14 cellular contexts compared by ENCODE assay signal in the genomic region with DNA sequence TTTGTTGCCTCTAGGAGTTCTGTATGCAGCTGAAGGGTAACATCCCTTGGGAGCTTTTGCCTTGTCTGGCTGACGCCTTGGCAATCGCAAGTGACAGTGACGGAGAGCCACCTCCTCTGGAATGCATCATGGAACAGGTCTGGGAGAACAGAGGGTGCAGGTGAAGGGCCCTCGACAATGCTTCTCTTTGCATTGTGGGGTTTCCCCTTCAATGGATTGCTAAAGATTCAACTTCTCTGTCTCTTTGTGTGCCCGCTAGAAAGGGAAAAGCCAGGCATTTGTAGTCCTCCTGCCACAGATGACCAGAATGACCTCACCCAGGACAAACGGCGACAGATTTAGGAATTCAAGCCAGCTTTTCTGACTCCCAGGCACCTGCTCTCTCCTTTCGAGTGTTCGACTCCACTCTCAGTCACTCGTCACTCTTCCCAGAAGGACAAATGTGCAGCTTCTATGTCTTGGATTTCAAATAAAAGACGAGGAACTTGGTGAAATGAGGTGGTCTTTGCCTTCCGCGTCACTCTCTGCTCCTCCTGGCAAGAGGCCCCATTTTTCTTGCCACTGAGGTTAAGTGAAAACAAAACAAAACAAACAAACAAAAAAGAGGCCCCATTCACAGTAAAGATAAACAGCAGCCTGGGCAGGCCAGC. TPM values are rescaled to one million over a fixed set of nuclear protein-coding genes. Genes with fewer than 3 reads are reported as not detected.
A peak's percentile ranks its signal among the peaks of the same experiment; 100 is the strongest.
DNase-seq lines count a peak whose midpoint lies in the region; ATAC-seq and TF ChIP-seq lines count a peak whose summit lies in the region.
"Had no signal": no experiment of that assay in that cellular context is flagged by ENCODE, and none has a peak within 500 bp of the region (broad histone marks: within the 10 kb centered on the region; RNA-seq: fewer than 3 reads in every experiment).

No MANE protein-coding gene starts in this region.

- H3K36me3 ChIP-seq in mammary epithelial cell (ENCODE audit: insufficient read depth, low read length) = no peaks in the 10 kb centered on the region
- H3K36me3 ChIP-seq: SJSA1, thoracic aorta had no signal

- peaks cover 80% of the 10 kb centered on the region for H3K4me1 Mint-ChIP-seq in activated CD8-positive, alpha-beta T cell treated with anti-CD3 and anti-CD28 coated beads, Interleukin-2, amount 10 ng/mL, durations not matched to agents 7 days and 5 days (ENCODE audit: low read depth)
- peaks cover 26% of the 10 kb centered on the region for H3K4me1 Mint-ChIP-seq in dendritic cell treated with granulocyte-macrophage colony-stimulating factor and Interleukin-4, amounts not matched to agents 40 ng/mL and 50 ng/mL, for 4 days (ENCODE audit: low read depth)
- H3K4me1 Mint-ChIP-seq in stimulated activated memory B cell treated with anti-CD40 and anti-IgM and Interleukin-4, amounts not matched to agents 10 μg/mL and 1 μg/mL and 100 μg/mL, for 72 hours = peaks cover 56% of the 10 kb centered on the region
- no peaks in the 10 kb centered on the region for H3K4me1 Mint-ChIP-seq in MCF 10A (ENCODE audit: insufficient read depth, unreplicated experiment)

- POLR2A ChIA-PET in activated CD8-positive, alpha-beta T cell treated with anti-CD3 and anti-CD28 coated beads, Interleukin-2, amount 10 ng/mL, durations not matched to agents 7 days and 5 days (lab: Charles Lee) = interaction anchor here (0.5 to 3.3 kb wide), 4 partner anchors 10 to 222 kb away, joined by 3 to 35 read pairs (median 6); no protein-coding TSS in a partner anchor
- POLR2A ChIA-PET in MCF 10A (lab: Yijun Ruan, JAX) = interaction anchor here (1.0 kb wide), 1 partner anchor 60 kb away, joined by 3 read pairs; no protein-coding TSS in a partner anchor

- H3K4me3 ChIP-seq in mammary epithelial cell (replicated peaks in 1 of 3; ENCODE audit: insufficient read depth in 1 of 3, low read depth in 2 of 3, low read length in 3 of 3) = no peak overlapping the region
- H3K4me3 ChIP-seq: SJSA1, thoracic aorta had no signal

- in situ Hi-C loops in mammary epithelial cell (cut with MboI; ENCODE audit: low sequenced_read_pairs in 2 of 2) = no loop called here

- no peak overlapping the region for H3K9ac ChIP-seq in mammary epithelial cell (ENCODE audit: insufficient read depth, low read length)

- no TSS peak for BruUV-seq in mammary epithelial cell (replicated peaks; lab: Mats Ljungman, UMichigan)
- BruUV-seq in MCF 10A (replicated peaks; lab: Mats Ljungman, UMichigan) = no TSS peak

- H3K36me3 Mint-ChIP-seq in activated CD8-positive, alpha-beta T cell treated with anti-CD3 and anti-CD28 coated beads, Interleukin-2, amount 10 ng/mL, durations not matched to agents 7 days and 5 days (ENCODE audit: low read depth) = peaks cover 89% of the 10 kb centered on the region
- H3K36me3 Mint-ChIP-seq in dendritic cell treated with granulocyte-macrophage colony-stimulating factor and Interleukin-4, amounts not matched to agents 40 ng/mL and 50 ng/mL, for 4 days (ENCODE audit: low read depth) = no peaks in the 10 kb centered on the region
- H3K36me3 Mint-ChIP-seq in stimulated activated memory B cell treated with anti-CD40 and anti-IgM and Interleukin-4, amounts not matched to agents 10 μg/mL and 1 μg/mL and 100 μg/mL, for 72 hours = peaks cover 48% of the 10 kb centered on the region
- H3K36me3 Mint-ChIP-seq in MCF 10A (ENCODE audit: insufficient read depth, unreplicated experiment) = no peaks in the 10 kb centered on the region

- H2AFZ ChIP-seq in mammary epithelial cell (ENCODE audit: low read depth, low read length) = no peak overlapping the region

- no peaks in the 10 kb centered on the region for H3K27me3 ChIP-seq in mammary epithelial cell (ENCODE audit: insufficient read depth, low read length)

- peak; percentile 1 for DNase-seq in activated naive CD4-positive, alpha-beta T cell treated with Interleukin-2 at 50 U/mL for 16 hours
- no peak for DNase-seq in activated naive CD4-positive, alpha-beta T cell treated with anti-CD3 and anti-CD28 coated beads, Interleukin-2, amount 50 U/mL, for 16 hours
- DNase-seq in activated CD8-positive, alpha-beta T cell treated with anti-CD3 and anti-CD28 coated beads, Interleukin-2, amount 10 ng/mL, durations not matched to agents 7 days and 5 days = no peak
- DNase-seq in mammary epithelial cell (no peak), MCF 10A (ENCODE audit: unreplicated experiment) (no peak)
- DNase-seq: DMS153; hypothalamus; NCI-H146; stimulated activated CD4-positive, alpha-beta T cell treated with anti-CD3 and anti-CD28 coated beads, Interleukin-12 subunit alpha, Interleukin-12 subunit beta, amount 100 ng/mL, for 4 hours had no signal

- ATAC-seq in activated CD8-positive, alpha-beta T cell treated with anti-CD3 and anti-CD28 coated beads, Interleukin-2, amount 10 ng/mL, durations not matched to agents 7 days and 5 days = no peak
- ATAC-seq in stimulated activated memory B cell treated with anti-CD40 and anti-IgM and Interleukin-4, amounts not matched to agents 10 μg/mL and 1 μg/mL and 100 μg/mL, for 72 hours = no peak
- ATAC-seq in HG02642 (IDR thresholded peaks at IDR 0.05; ENCODE audit: poor library complexity, unreplicated experiment) = no peak

- dilution Hi-C loops in mammary epithelial cell (cut with HindIII; ENCODE audit: low sequenced_read_pairs) = no loop called here

- intact Hi-C loops in dendritic cell treated with granulocyte-macrophage colony-stimulating factor and Interleukin-4, amounts not matched to agents 40 ng/mL and 50 ng/mL, for 4 days (cut with micrococcal nuclease) = no loop called here
- intact Hi-C loops in mammary epithelial cell (cut with micrococcal nuclease) = no loop called here
- intact Hi-C loops in MCF 10A (cut with micrococcal nuclease) = no loop called here

- peak overlapping the region; percentile 25 for H3K27ac Mint-ChIP-seq in activated CD8-positive, alpha-beta T cell treated with anti-CD3 and anti-CD28 coated beads, Interleukin-2, amount 10 ng/mL, durations not matched to agents 7 days and 5 days
- H3K27ac Mint-ChIP-seq in dendritic cell treated with granulocyte-macrophage colony-stimulating factor and Interleukin-4, amounts not matched to agents 40 ng/mL and 50 ng/mL, for 4 days = peak overlapping the region; percentile 22
- H3K27ac Mint-ChIP-seq in stimulated activated memory B cell treated with anti-CD40 and anti-IgM and Interleukin-4, amounts not matched to agents 10 μg/mL and 1 μg/mL and 100 μg/mL, for 72 hours = peak overlapping the region; percentile 75
- H3K27ac Mint-ChIP-seq in MCF 10A (ENCODE audit: low read depth, unreplicated experiment) = no peak overlapping the region

- no peaks in the 10 kb centered on the region for H3K4me1 ChIP-seq in mammary epithelial cell (ENCODE audit: insufficient read depth, low read length)
- H3K4me1 ChIP-seq: SJSA1 had no signal

- no peaks in the 10 kb centered on the region for H4K20me1 ChIP-seq in mammary epithelial cell (ENCODE audit: insufficient read depth, low read length)

- H3K9me3 Mint-ChIP-seq in activated CD8-positive, alpha-beta T cell treated with anti-CD3 and anti-CD28 coated beads, Interleukin-2, amount 10 ng/mL, durations not matched to agents 7 days and 5 days (ENCODE audit: insufficient read depth) = peaks cover 2% of the 10 kb centered on the region
- peaks cover 13% of the 10 kb centered on the region for H3K9me3 Mint-ChIP-seq in dendritic cell treated with granulocyte-macrophage colony-stimulating factor and Interleukin-4, amounts not matched to agents 40 ng/mL and 50 ng/mL, for 4 days
- no peaks in the 10 kb centered on the region for H3K9me3 Mint-ChIP-seq in stimulated activated memory B cell treated with anti-CD40 and anti-IgM and Interleukin-4, amounts not matched to agents 10 μg/mL and 1 μg/mL and 100 μg/mL, for 72 hours
- peaks cover 13% of the 10 kb centered on the region for H3K9me3 Mint-ChIP-seq in MCF 10A (ENCODE audit: unreplicated experiment)

- H3K27ac ChIP-seq in mammary epithelial cell (ENCODE audit: insufficient read depth, low read depth, low read length) = no peak overlapping the region
- H3K27ac ChIP-seq: SJSA1, thoracic aorta had no signal

- H3K27me3 Mint-ChIP-seq in activated CD8-positive, alpha-beta T cell treated with anti-CD3 and anti-CD28 coated beads, Interleukin-2, amount 10 ng/mL, durations not matched to agents 7 days and 5 days (ENCODE audit: low read depth) = no peaks in the 10 kb centered on the region
- H3K27me3 Mint-ChIP-seq in dendritic cell treated with granulocyte-macrophage colony-stimulating factor and Interleukin-4, amounts not matched to agents 40 ng/mL and 50 ng/mL, for 4 days = peaks cover 6% of the 10 kb centered on the region
- no peaks in the 10 kb centered on the region for H3K27me3 Mint-ChIP-seq in stimulated activated memory B cell treated with anti-CD40 and anti-IgM and Interleukin-4, amounts not matched to agents 10 μg/mL and 1 μg/mL and 100 μg/mL, for 72 hours
- peaks cover 52% of the 10 kb centered on the region for H3K27me3 Mint-ChIP-seq in MCF 10A (ENCODE audit: insufficient read depth, unreplicated experiment)

- no peaks in the 10 kb centered on the region for H3K79me2 ChIP-seq in mammary epithelial cell (ENCODE audit: insufficient read depth, low read length)

- CTCF ChIA-PET in activated CD8-positive, alpha-beta T cell treated with anti-CD3 and anti-CD28 coated beads, Interleukin-2, amount 10 ng/mL, durations not matched to agents 7 days and 5 days (lab: Charles Lee) = interaction anchor here (1.0 kb wide), 1 partner anchor 47 kb away, joined by 3 read pairs; no protein-coding TSS in a partner anchor
- CTCF ChIA-PET in mammary epithelial cell (lab: Charles Lee; ENCODE audit: low non-redundant PET) = no interaction called here
- CTCF ChIA-PET in MCF 10A (lab: Yijun Ruan, JAX) = interaction anchor here (3.4 kb wide), 1 partner anchor 22 kb away, joined by 15 read pairs; no protein-coding TSS in a partner anchor

- TF ChIP-seq CTCF in mammary epithelial cell (conservative IDR thresholded peaks at IDR 0.05 in 1 of 2, IDR thresholded peaks at IDR 0.05 in 1 of 2; ENCODE audit: extremely low read depth in 1 of 2, insufficient read depth in 1 of 2, low read depth in 1 of 2, low read length in 2 of 2) (no peak), MCF 10A (IDR thresholded peaks at IDR 0.05; ENCODE audit: unreplicated experiment) (no peak)

- 87% methylated on average over 13 of the region's 13 CpGs for WGBS in mammary epithelial cell (ENCODE audit: low coverage, missing lambda C conversion rate)

- no peak overlapping the region for H3K4me3 Mint-ChIP-seq in activated CD8-positive, alpha-beta T cell treated with anti-CD3 and anti-CD28 coated beads, Interleukin-2, amount 10 ng/mL, durations not matched to agents 7 days and 5 days
- H3K4me3 Mint-ChIP-seq in dendritic cell treated with granulocyte-macrophage colony-stimulating factor and Interleukin-4, amounts not matched to agents 40 ng/mL and 50 ng/mL, for 4 days = no peak overlapping the region
- H3K4me3 Mint-ChIP-seq in stimulated activated memory B cell treated with anti-CD40 and anti-IgM and Interleukin-4, amounts not matched to agents 10 μg/mL and 1 μg/mL and 100 μg/mL, for 72 hours = no peak overlapping the region
- no peak overlapping the region for H3K4me3 Mint-ChIP-seq in MCF 10A (ENCODE audit: unreplicated experiment)

- no peaks in the 10 kb centered on the region for H3K9me3 ChIP-seq in mammary epithelial cell (replicated peaks; ENCODE audit: insufficient read depth, low read length)
- H3K9me3 ChIP-seq: SJSA1, thoracic aorta had no signal

- H3K4me2 ChIP-seq in mammary epithelial cell (ENCODE audit: insufficient read depth, low read depth, low read length) = no peak overlapping the region

RNA-seq across cellular contexts. Expression of a gene that starts 26.1 kb away (rescaled TPM):
- 100 to 1,000 TPM; 174 to 177 TPM for total RNA-seq in activated CD8-positive, alpha-beta T cell treated with anti-CD3 and anti-CD28 coated beads, Interleukin-2, amount 10 ng/mL, durations not matched to agents 7 days and 5 days
- not detected for total RNA-seq in mammary epithelial cell
- polyA plus RNA-seq in mammary epithelial cell = not detected
- polyA minus RNA-seq in mammary epithelial cell = not detected
- not detected in 2 replicates for total RNA-seq in MCF 10A (2022)
- total RNA-seq: SJSA1 had no signal

RNA-seq across cellular contexts. Expression of a gene that starts 52.8 kb away (rescaled TPM):
- 100 to 1,000 TPM; 213 to 217 TPM for total RNA-seq in activated CD8-positive, alpha-beta T cell treated with anti-CD3 and anti-CD28 coated beads, Interleukin-2, amount 10 ng/mL, durations not matched to agents 7 days and 5 days
- total RNA-seq in mammary epithelial cell (100 to 1,000 TPM in 1 of 2 donors, 10 to 100 TPM in 1; 31.5 to 120 TPM), MCF 10A (2022) (113 and 128 TPM in 2 replicates)
- 22.3 TPM for polyA plus RNA-seq in mammary epithelial cell
- 24.2 TPM for polyA minus RNA-seq in mammary epithelial cell

RNA-seq across cellular contexts. Expression of a gene that starts 58.7 kb away (rescaled TPM):
- 10 to 100 TPM; 17.2 to 18.1 TPM for total RNA-seq in activated CD8-positive, alpha-beta T cell treated with anti-CD3 and anti-CD28 coated beads, Interleukin-2, amount 10 ng/mL, durations not matched to agents 7 days and 5 days
- total RNA-seq in mammary epithelial cell (1 to 10 TPM; 1.8 to 2.2 TPM), MCF 10A (2022) (6.0 and 7.9 TPM in 2 replicates)
- 2.6 TPM for polyA plus RNA-seq in mammary epithelial cell
- 1.3 TPM for polyA minus RNA-seq in mammary epithelial cell

Comparison
In these comparisons a context has a peak if more than half of its experiments do, and no peak if none do; other contexts are left out.
1. RNA of a gene that starts 26.1 kb away (total RNA-seq): 174 to 177 TPM in activated CD8-positive, alpha-beta T cell treated with anti-CD3 and anti-CD28 coated beads, Interleukin-2, amount 10 ng/mL, durations not matched to agents 7 days and 5 days; not detected in mammary epithelial cell and not detected in MCF 10A; every median in the first group is over 100 times any median in the second.